Comparison of ENCODE assay signal across 8 cellular contexts in the genomic region with DNA sequence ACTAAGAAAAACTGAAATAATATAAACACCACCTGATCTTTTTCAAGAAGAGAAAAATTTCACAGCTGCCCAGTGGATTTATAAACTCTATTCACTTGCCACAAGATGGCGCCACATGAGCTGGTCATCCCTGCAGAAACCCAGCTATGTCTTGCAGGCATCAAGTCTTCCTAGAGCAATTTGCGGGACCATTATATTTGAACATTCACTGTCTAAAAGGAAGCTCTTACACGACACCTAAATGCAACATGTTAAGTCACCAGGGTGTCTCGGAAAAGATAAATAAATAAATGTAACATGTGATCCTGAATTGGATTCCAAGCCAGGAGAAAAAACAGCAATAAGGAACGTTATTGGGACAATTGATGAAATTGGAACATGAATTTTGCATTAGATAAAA. TPM values are rescaled to one million over a fixed set of nuclear protein-coding genes. Genes with fewer than 3 reads are reported as not detected.
A peak's percentile ranks its signal among the peaks of the same experiment; 100 is the strongest.
DNase-seq lines count a peak whose midpoint lies in the region; ATAC-seq and TF ChIP-seq lines count a peak whose summit lies in the region.

No MANE protein-coding gene starts in this region.

- H3K27ac Mint-ChIP-seq in Calu3 (ENCODE audit: unreplicated experiment) = no peak overlapping the region

- no peak overlapping the region for H3K4me3 ChIP-seq in Panc1 (ENCODE audit: low read depth in 2 of 2, low read length in 2 of 2)
- no peak overlapping the region for H3K4me3 ChIP-seq in neutrophil (ENCODE audit: low read depth in 1 of 2, low read length in 1 of 2)

- CTCF ChIA-PET in Calu3 (lab: Charles Lee) = interaction anchor here (0.6 to 1.3 kb wide), 28 partner anchors 9 to 473 kb away, joined by 3 to 14 read pairs (median 4); a partner anchor contains a TSS
- CTCF ChIA-PET in Panc1 (lab: Charles Lee) = interaction anchor here (0.5 to 8.5 kb wide), 124 partner anchors 9 to 1762 kb away, joined by 3 to 498 read pairs (median 6); a partner anchor contains a TSS

- H3K4me3 Mint-ChIP-seq in Calu3 (ENCODE audit: low read depth, unreplicated experiment) = no peak overlapping the region

- H3K9me3 ChIP-seq in Panc1 (ENCODE audit: control insufficient read depth, insufficient read depth, low read depth, low read length) (no peaks in the 10 kb centered on the region), neutrophil (no peaks in the 10 kb centered on the region)

- in situ Hi-C loops in Panc1 (cut with HindIII; ENCODE audit: low pct_unique_long_range_greater_than_20kb, low sequenced_read_pairs) = loop anchor here (10.0 kb wide), 1 partner anchor 1781 kb away; no protein-coding TSS in a partner anchor

- POLR2A ChIA-PET in Panc1 (lab: Charles Lee) = interaction anchor here (0.5 to 1.6 kb wide), 22 partner anchors 9 to 871 kb away, joined by 3 to 19 read pairs (median 5); a partner anchor contains a TSS

- TF ChIP-seq CTCF in Calu3 (IDR thresholded peaks at IDR 0.05; ENCODE audit: unreplicated experiment) (peak; percentile 88), Panc1 (IDR thresholded peaks at IDR 0.05) (no peak), neutrophil (IDR thresholded peaks at IDR 0.05) (peak; percentile 60)

- H3K27me3 Mint-ChIP-seq in Calu3 (ENCODE audit: unreplicated experiment) = no peaks in the 10 kb centered on the region

- no TSS peak for BruUV-seq in Calu3 (replicated peaks; lab: Mats Ljungman, UMichigan)
- BruUV-seq in Panc1 (replicated peaks; lab: Mats Ljungman, UMichigan) = no TSS peak

- H3K9me3 Mint-ChIP-seq in Calu3 (ENCODE audit: low read depth, unreplicated experiment) = no peaks in the 10 kb centered on the region

- DNase-seq in Calu3 (peak; percentile 83), KG1 (lab: John Stamatoyannopoulos, UW) (peak; percentile 13), Panc1 (ENCODE audit: low read depth, low spot score) (peak; percentile 100), fibroblast of gingiva (ENCODE audit: low read depth) (peak; percentile 82), substantia nigra (lab: John Stamatoyannopoulos, UW) (peak in 39 of 49 donors; percentile 5 to 83 (median 55))
- DNase-seq in activated T-cell treated with anti-CD3 and anti-CD28 coated beads, Interleukin-2, amount 50 U/mL, for 1 hour = peak; percentile 56

- H3K4me1 Mint-ChIP-seq in Calu3 (ENCODE audit: low read depth, unreplicated experiment) = no peaks in the 10 kb centered on the region

- ATAC-seq in Panc1 (peak; percentile 92), GM19452 (IDR thresholded peaks at IDR 0.05; ENCODE audit: unreplicated experiment) (no peak)

- intact Hi-C loops in Calu3 (cut with micrococcal nuclease; ENCODE audit: unreplicated experiment) (loop anchor here (10.0 kb wide), 3 partner anchors 139 to 329 kb away; a partner anchor contains a TSS), Panc1 (cut with micrococcal nuclease; ENCODE audit: unreplicated experiment) (loop anchor here (1.0 to 5.0 kb wide), 4 partner anchors 31 to 166 kb away; a partner anchor contains a TSS)

- H3K36me3 Mint-ChIP-seq in Calu3 (ENCODE audit: insufficient read depth, unreplicated experiment) = no peaks in the 10 kb centered on the region

- no peaks in the 10 kb centered on the region for H3K36me3 ChIP-seq in Panc1 (ENCODE audit: control insufficient read depth, insufficient read depth, low read length)
- no peaks in the 10 kb centered on the region for H3K36me3 ChIP-seq in neutrophil

- peaks cover 11% of the 10 kb centered on the region for H3K27me3 ChIP-seq in Panc1 (ENCODE audit: control insufficient read depth, insufficient read depth, low read length)
- H3K27me3 ChIP-seq in neutrophil = no peaks in the 10 kb centered on the region

- no peak overlapping the region for H3K27ac ChIP-seq in Panc1 (ENCODE audit: low read length)
- H3K27ac ChIP-seq in neutrophil = no peak overlapping the region
- H3K27ac ChIP-seq in substantia nigra (ENCODE audit: low read depth, low read length, poor library complexity, severe bottlenecking) = no peak overlapping the region

- H3K4me1 ChIP-seq in Panc1 (ENCODE audit: control insufficient read depth, insufficient read depth, low read length) = no peaks in the 10 kb centered on the region
- H3K4me1 ChIP-seq in neutrophil (ENCODE audit: control insufficient read depth in 1 of 2, insufficient read depth in 1 of 2, low read depth in 1 of 2, low read length in 1 of 2) = no peaks in the 10 kb centered on the region

RNA-seq across cellular contexts. Expression of a gene that starts 20.3 kb away (rescaled TPM):
- total RNA-seq in Calu3 (2022) (179 and 182 TPM in 2 replicates), Panc1 (2021; ENCODE audit: unreplicated experiment) (2,376 TPM)
- 2,447 TPM for polyA plus RNA-seq in Panc1 (2012; ENCODE audit: insufficient read length)

RNA-seq across cellular contexts. Expression of a gene that starts 42.8 kb away (rescaled TPM):
- total RNA-seq in Calu3 (2022) = 19.3 and 22.7 TPM in 2 replicates
- 29.0 TPM for total RNA-seq in Panc1 (2021; ENCODE audit: unreplicated experiment)
- polyA plus RNA-seq in Panc1 (2012; ENCODE audit: insufficient read length) = 36.8 TPM

RNA-seq across cellular contexts. Expression of a gene that starts 43.1 kb away (rescaled TPM):
- total RNA-seq in Calu3 (2022) (184 and 192 TPM in 2 replicates), Panc1 (2021; ENCODE audit: unreplicated experiment) (81.8 TPM)
- 166 TPM for polyA plus RNA-seq in Panc1 (2012; ENCODE audit: insufficient read length)

Comparison
In these comparisons a context has a peak if more than half of its experiments do, and no peak if none do; other contexts are left out.
1. DNase-seq: peak in every context shown above with its lines; median percentile 100 in Panc1; 83 in Calu3; 82 in fibroblast of gingiva; 56 in activated T-cell treated with anti-CD3 and anti-CD28 coated beads, Interleukin-2, amount 50 U/mL, for 1 hour; 55 in substantia nigra; 13 in KG1.
2. RNA of a gene that starts 20.3 kb away (total RNA-seq): 2,376 TPM in Panc1 (single experiment); 179 to 182 TPM in Calu3; every median in the first group is over 10 times any median in the second.